8 cellular contexts compared by ENCODE assay signal in genomic region chr1:50968021-50968883, GRCh38. TPM values are rescaled to one million over a fixed set of nuclear protein-coding genes. Genes with fewer than 3 reads are reported as not detected.
DNase-seq lines count a peak whose midpoint lies in the region; ATAC-seq and TF ChIP-seq lines count a peak whose summit lies in the region.

No MANE protein-coding gene starts in this region.

- H3K4me1 ChIP-seq in adrenal gland (replicated peaks in 1 of 2) (peaks cover 0 to 25% of the 10 kb centered on the region in 2 donors), urinary bladder (ENCODE audit: insufficient read depth) (no peaks in the 10 kb centered on the region)

- no peaks in the 10 kb centered on the region for H3K27me3 ChIP-seq in adrenal gland

- H3K4me3 ChIP-seq in GM12864 (ENCODE audit: low read depth, low read length) (peak overlapping the region; percentile 92), adrenal gland (peak overlapping the region; percentile 71 to 97 (median 94)), urinary bladder (ENCODE audit: low read depth, low read length) (peak overlapping the region; percentile 92)

- H3K4me1 Mint-ChIP-seq in progenitor cell of endocrine pancreas (ENCODE audit: low read depth) = peaks cover 6% of the 10 kb centered on the region

- H3K36me3 ChIP-seq in adrenal gland (replicated peaks in 1 of 2) (no peaks in the 10 kb centered on the region), urinary bladder (ENCODE audit: insufficient read depth) (no peaks in the 10 kb centered on the region)

- H3K9me3 ChIP-seq in adrenal gland (replicated peaks in 1 of 3) = peaks cover 0 to 6% (median 0%) of the 10 kb centered on the region in 3 donors

- H3K27ac ChIP-seq in adrenal gland (peak overlapping the region; percentile 96 to 100 (median 98)), urinary bladder (ENCODE audit: low read depth) (peak overlapping the region; percentile 90)

- intact Hi-C loops in adrenal gland (cut with DNase I) (loop anchor here in 1 of 2 donors (10.0 kb wide), 1 partner anchor 193 kb away; no protein-coding TSS in a partner anchor), left cardiac atrium (cut with DNase I) (no loop called here)

- peak overlapping the region; percentile 74 for H3K4me3 Mint-ChIP-seq in progenitor cell of endocrine pancreas (ENCODE audit: low read depth)

- peak; percentile 86 to 94 for TF ChIP-seq POLR2A in adrenal gland (IDR thresholded peaks at IDR 0.05)

- ATAC-seq in HG02678 (IDR thresholded peaks at IDR 0.05; ENCODE audit: unreplicated experiment) = peak; percentile 64
- peak; percentile 94 to 96 for ATAC-seq in left cardiac atrium

- H3K27me3 Mint-ChIP-seq in progenitor cell of endocrine pancreas = peaks cover 78% of the 10 kb centered on the region

- WGBS in adrenal gland, 4 donors = 0 to 1% (median 0%) methylated on average over 29 to 80 of the region's 80 CpGs
- under 1% methylated on average over 80 of the region's 80 CpGs for WGBS in urinary bladder

- TF ChIP-seq CTCF in GM12864 (IDR thresholded peaks at IDR 0.05; ENCODE audit: low read depth, low read length, missing control alignments) (peak; percentile 23), adrenal gland (IDR thresholded peaks at IDR 0.05) (peak in 5 of 6 experiments; percentile 33 to 61 (median 47)), progenitor cell of endocrine pancreas (IDR thresholded peaks at IDR 0.05; ENCODE audit: unreplicated experiment) (peak; percentile 49)

- H3K36me3 Mint-ChIP-seq in progenitor cell of endocrine pancreas (ENCODE audit: insufficient read depth) = no peaks in the 10 kb centered on the region

- peak; percentile 67 for DNase-seq in GM12864 (ENCODE audit: low read depth)
- peak; percentile 94 to 96 (median 96) for DNase-seq in NCI-H1417 (lab: John Stamatoyannopoulos, UW)
- DNase-seq in SW480 (ENCODE audit: low spot score) = peak; percentile 90
- peak; percentile 90 to 95 (median 93) for DNase-seq in adrenal gland
- DNase-seq in left cardiac atrium = peak; percentile 93
- DNase-seq in progenitor cell of endocrine pancreas (ENCODE audit: low spot score, unreplicated experiment) = peak; percentile 63

- H3K27ac Mint-ChIP-seq in progenitor cell of endocrine pancreas = no peak overlapping the region

- no peaks in the 10 kb centered on the region for H3K9me3 Mint-ChIP-seq in progenitor cell of endocrine pancreas (ENCODE audit: low read depth)

RNA-seq across cellular contexts. Expression of gene CDKN2C, which starts 1.8 kb away (rescaled TPM):
- total RNA-seq in adrenal gland (10 to 100 TPM; 11.0 to 46.0 (median 25.3) TPM), left cardiac atrium (10 to 100 TPM; 10.0 to 19.1 TPM), progenitor cell of endocrine pancreas (0.26 and 0.33 TPM in 2 replicates), urinary bladder (16.9 TPM)
- polyA plus RNA-seq in adrenal gland (10 to 100 TPM; 15.7 to 27.4 (median 18.5) TPM), urinary bladder (19.9 TPM)

RNA-seq across cellular contexts. Expression of gene FAF1, which starts 8.2 kb away (rescaled TPM):
- total RNA-seq in adrenal gland = 10 to 100 TPM; 25.2 to 88.4 (median 49.8) TPM
- 10 to 100 TPM; 23.4 to 79.9 (median 24.7) TPM for polyA plus RNA-seq in adrenal gland
- total RNA-seq in left cardiac atrium = 10 to 100 TPM; 71.2 to 76.8 TPM
- total RNA-seq in progenitor cell of endocrine pancreas = 49.0 and 55.4 TPM in 2 replicates
- 84.6 TPM for total RNA-seq in urinary bladder
- polyA plus RNA-seq in urinary bladder = 42.3 TPM

Comparison
In these comparisons a context has a peak if more than half of its experiments do, and no peak if none do; other contexts are left out.
1. Peak in every context shown above with its lines: DNase-seq, ATAC-seq, H3K4me3 ChIP-seq and H3K27ac ChIP-seq.